ENCODE assay signal across 10 cellular contexts in the genomic region with DNA sequence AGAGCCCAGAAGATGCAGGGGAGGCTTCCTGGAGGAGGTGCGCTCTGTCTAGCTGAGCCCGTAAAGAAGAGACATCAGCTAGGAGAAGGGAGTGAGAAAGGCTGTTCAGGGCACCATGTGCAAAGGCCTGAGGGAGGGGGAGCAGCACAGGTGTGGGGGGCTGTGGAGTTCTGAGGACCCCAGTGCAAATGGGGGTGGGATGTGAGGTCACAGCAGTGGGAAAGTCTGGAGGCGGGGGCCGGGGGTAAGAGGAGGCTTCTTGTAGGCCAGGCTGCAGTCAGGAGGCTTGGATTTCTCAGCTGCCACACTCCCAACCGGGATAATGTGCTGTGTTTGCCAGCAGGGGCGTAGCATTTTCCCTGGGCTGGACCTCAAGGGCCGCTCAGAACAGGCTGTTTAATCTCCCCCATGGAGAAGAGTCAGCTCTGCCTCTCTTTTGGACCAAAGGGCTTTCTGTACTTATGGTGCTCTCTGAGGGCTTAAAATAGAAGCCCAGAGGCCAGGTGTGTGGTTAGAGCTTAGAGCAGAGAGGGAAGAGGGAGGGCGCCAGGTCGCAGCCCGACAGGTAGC. TPM values are rescaled to one million over a fixed set of nuclear protein-coding genes. Genes with fewer than 3 reads are reported as not detected.
DNase-seq lines count a peak whose midpoint lies in the region; ATAC-seq, FAIRE-seq and TF ChIP-seq lines count a peak whose summit lies in the region.
"Had no signal": no experiment of that assay in that cellular context is flagged by ENCODE, and none has a peak within 500 bp of the region (broad histone marks: within the 10 kb centered on the region; RNA-seq: fewer than 3 reads in every experiment).

No MANE protein-coding gene starts in this region.

- ATAC-seq in HG03139 (IDR thresholded peaks at IDR 0.05; ENCODE audit: unreplicated experiment) (no peak), HG03378 (IDR thresholded peaks at IDR 0.05; ENCODE audit: unreplicated experiment) (no peak)

- peak; percentile 64 for DNase-seq in AG08396 (ENCODE audit: low spot score)
- DNase-seq in H1 (ENCODE audit: low read depth in 1 of 2, low spot score in 2 of 2), result no peak
- DNase-seq in mucosa of gallbladder (ENCODE audit: low spot score), result peak; percentile 52
- DNase-seq in mesenteric fat pad (ENCODE audit: low spot score), result no peak
- no peak for DNase-seq in neuronal stem cell (ENCODE audit: low spot score)
- DNase-seq: activated CD8-positive, alpha-beta memory T cell treated with anti-CD3 and anti-CD28 coated beads, Interleukin-2, amount 50 U/mL, for 48 hours; DMS79 had no signal

- TF ChIP-seq POLR2A in H1 (IDR thresholded peaks at IDR 0.05; ENCODE audit: control extremely low read depth in 1 of 2, low read depth in 2 of 2, low read length in 2 of 2), result no peak

- H3K14ac ChIP-seq in H1 (ENCODE audit: insufficient read length) (no peak overlapping the region), neuronal stem cell (ENCODE audit: low read length) (no peak overlapping the region)

- H4K91ac ChIP-seq in H1 (replicated peaks; ENCODE audit: insufficient read length, low read length) (no peak overlapping the region), neuronal stem cell (ENCODE audit: low read depth, low read length, poor library complexity) (no peak overlapping the region)

- no peak overlapping the region for H3K4me3 ChIP-seq in Loucy (ENCODE audit: low read length, poor library complexity, severe bottlenecking)
- no peak overlapping the region for H3K4me3 ChIP-seq in H1 (ENCODE audit: extremely low read depth in 1 of 4, insufficient read depth in 2 of 4, low read depth in 3 of 4, low read length in 4 of 4)
- H3K4me3 ChIP-seq in neuronal stem cell (ENCODE audit: low read length in 2 of 2), result no peak overlapping the region

- TF ChIP-seq EP300 in H1 (IDR thresholded peaks at IDR 0.05; ENCODE audit: borderline replicate concordance in 1 of 2, low read depth in 2 of 2, low read length in 2 of 2), result no peak

- H3K4me2 ChIP-seq in Loucy (ENCODE audit: low read depth, low read length, poor library complexity, severe bottlenecking), result peak overlapping the region; percentile 24
- H3K4me2 ChIP-seq in H1 (ENCODE audit: insufficient read depth in 1 of 2, low read depth in 2 of 2, low read length in 2 of 2), result no peak overlapping the region
- H3K4me2 ChIP-seq in neuronal stem cell (ENCODE audit: insufficient read depth, low read length, poor library complexity, severe bottlenecking), result no peak overlapping the region

- no peaks in the 10 kb centered on the region for H3F3A ChIP-seq in Loucy (ENCODE audit: low read depth)

- H4K20me1 ChIP-seq in Loucy (ENCODE audit: insufficient read depth, low read length, poor library complexity, severe bottlenecking) (no peaks in the 10 kb centered on the region), H1 (replicated peaks in 1 of 2; ENCODE audit: control insufficient read depth in 1 of 2, insufficient read depth in 2 of 2, low read length in 2 of 2) (peaks cover 0 to 8% of the 10 kb centered on the region in 2 experiments)

- H3K27me3 ChIP-seq in Loucy (ENCODE audit: insufficient read depth, low read length, poor library complexity, severe bottlenecking), result no peaks in the 10 kb centered on the region
- H3K27me3 ChIP-seq in H1 (replicated peaks in 1 of 4; ENCODE audit: control insufficient read depth in 3 of 4, extremely low read depth in 1 of 4, insufficient read depth in 3 of 4, low read length in 3 of 4), result peaks cover 0 to 11% (median 9%) of the 10 kb centered on the region in 4 experiments; a peak in 4 of 7 replicates
- H3K27me3 ChIP-seq in neuronal stem cell (ENCODE audit: control insufficient read depth in 3 of 3, insufficient read depth in 3 of 3, low read depth in 1 of 3, low read length in 3 of 3), result no peaks in the 10 kb centered on the region

- no peak for FAIRE-seq in H1 (lab: Jason Lieb, UNC)

- H3K79me2 ChIP-seq in Loucy (ENCODE audit: insufficient read depth, low read length), result peaks cover 40% of the 10 kb centered on the region
- H3K79me2 ChIP-seq in H1 (ENCODE audit: control insufficient read depth in 1 of 2, insufficient read depth in 2 of 2, low read length in 2 of 2), result no peaks in the 10 kb centered on the region

- no peak overlapping the region for H3K4ac ChIP-seq in H1 (replicated peaks; ENCODE audit: insufficient read length, low read depth, low read length)
- no peak overlapping the region for H3K4ac ChIP-seq in neuronal stem cell (ENCODE audit: low read length)

- H2BK120ac ChIP-seq in H1 (replicated peaks; ENCODE audit: low read depth, low read length) (no peak overlapping the region), neuronal stem cell (ENCODE audit: low read depth, low read length) (no peak overlapping the region)

- no peaks in the 10 kb centered on the region for H3K9me3 ChIP-seq in Loucy (ENCODE audit: insufficient read depth, low read depth, low read length)
- H3K9me3 ChIP-seq in H1 (ENCODE audit: insufficient read depth in 2 of 2, low read depth in 1 of 2, low read length in 1 of 2), result no peaks in the 10 kb centered on the region
- no peaks in the 10 kb centered on the region for H3K9me3 ChIP-seq in neuronal stem cell (replicated peaks in 1 of 2; ENCODE audit: control insufficient read depth in 2 of 2, insufficient read depth in 1 of 2, low read depth in 1 of 2, low read length in 2 of 2)

- H3K23ac ChIP-seq in H1 (ENCODE audit: insufficient read length), result no peak overlapping the region
- H3K23ac ChIP-seq in neuronal stem cell (ENCODE audit: low read depth, low read length, poor library complexity), result no peak overlapping the region

- H4K8ac ChIP-seq in H1 (ENCODE audit: extremely low read depth, insufficient read depth, low read length), result peak overlapping the region; percentile 21; the same call in 1 of the 2 replicates
- no peak overlapping the region for H4K8ac ChIP-seq in neuronal stem cell (ENCODE audit: low read depth, low read length)

- H2BK12ac ChIP-seq in H1 (ENCODE audit: low read depth, low read length), result no peak overlapping the region; the same call in 1 of the 2 replicates
- H2BK12ac ChIP-seq in neuronal stem cell (ENCODE audit: low read length), result no peak overlapping the region

- H3K4me1 ChIP-seq in Loucy (ENCODE audit: insufficient read depth, low read length, poor library complexity, severe bottlenecking) (peaks cover 21% of the 10 kb centered on the region), H1 (replicated peaks in 1 of 4; ENCODE audit: control insufficient read depth in 3 of 4, insufficient read depth in 4 of 4, low read length in 3 of 4) (peaks cover 5 to 26% (median 7%) of the 10 kb centered on the region in 4 experiments; a peak in 6 of 7 replicates), neuronal stem cell (ENCODE audit: control insufficient read depth in 2 of 2, insufficient read depth in 1 of 2, low read depth in 1 of 2, low read length in 2 of 2) (peaks cover 4 to 17% of the 10 kb centered on the region in 2 donors)

- TF ChIP-seq CTCF in Loucy (conservative IDR thresholded peaks at IDR 0.05; ENCODE audit: low read length) (no peak), H1 (IDR thresholded peaks at IDR 0.05; ENCODE audit: control extremely low read depth in 1 of 3, insufficient read depth in 1 of 3, low read depth in 1 of 3, low read length in 3 of 3) (peak; percentile 62 to 68 (median 63))

- H3K27ac ChIP-seq in H1 (ENCODE audit: low read depth, low read length), result no peak overlapping the region
- no peak overlapping the region for H3K27ac ChIP-seq in neuronal stem cell (replicated peaks; ENCODE audit: low read length)

- H3K36me3 ChIP-seq in Loucy (ENCODE audit: insufficient read depth, low read length), result no peaks in the 10 kb centered on the region
- H3K36me3 ChIP-seq in H1 (ENCODE audit: control insufficient read depth in 2 of 4, insufficient read depth in 4 of 4, low read length in 3 of 4), result no peaks in the 10 kb centered on the region
- H3K36me3 ChIP-seq in neuronal stem cell (replicated peaks in 1 of 2; ENCODE audit: control insufficient read depth in 2 of 2, insufficient read depth in 2 of 2, low read length in 2 of 2), result no peaks in the 10 kb centered on the region

- no peak overlapping the region for H4K5ac ChIP-seq in H1 (ENCODE audit: insufficient read length, low read depth, low read length)

- H2AFZ ChIP-seq in Loucy (ENCODE audit: low read length), result no peak overlapping the region
- no peak overlapping the region for H2AFZ ChIP-seq in H1 (ENCODE audit: low read length)
- no peak overlapping the region for H2AFZ ChIP-seq in neuronal stem cell (ENCODE audit: low read length)

- H3K23me2 ChIP-seq in H1 (ENCODE audit: low read depth, low read length), result peaks cover under 1% of the 10 kb centered on the region; the same call in 1 of the 2 replicates

- H3K9ac ChIP-seq in Loucy (ENCODE audit: low read depth, low read length, poor library complexity, severe bottlenecking), result no peak overlapping the region
- H3K9ac ChIP-seq in H1 (replicated peaks in 1 of 4; ENCODE audit: extremely low read depth in 1 of 4, low read depth in 3 of 4, low read length in 3 of 4), result no peak overlapping the region
- H3K9ac ChIP-seq in neuronal stem cell (ENCODE audit: low read depth, low read length, poor library complexity), result no peak overlapping the region

- H2BK15ac ChIP-seq in H1 (ENCODE audit: low read length), result no peak overlapping the region
- H2BK15ac ChIP-seq in neuronal stem cell (ENCODE audit: low read length), result no peak overlapping the region

- H3K79me1 ChIP-seq in H1 (ENCODE audit: low read depth, low read length) (no peaks in the 10 kb centered on the region), neuronal stem cell (ENCODE audit: low read depth, low read length) (peaks cover 2% of the 10 kb centered on the region)

- H3K18ac ChIP-seq in H1 (ENCODE audit: extremely low read depth, low read length), result no peak overlapping the region
- H3K18ac ChIP-seq in neuronal stem cell (ENCODE audit: low read length), result no peak overlapping the region

- no peak overlapping the region for H2BK20ac ChIP-seq in H1 (ENCODE audit: low read length)

- POLR2A ChIA-PET in H1 (lab: Charles Lee; ENCODE audit: partially characterized antibody), result interaction anchor here (0.9 to 1.2 kb wide), 2 partner anchors 23 to 37 kb away, joined by 3 to 4 read pairs; no protein-coding TSS in a partner anchor

- no peak overlapping the region for H3K56ac ChIP-seq in H1 (replicated peaks; ENCODE audit: insufficient read length, low read depth, low read length)

- H2BK5ac ChIP-seq in H1 (ENCODE audit: low read depth, low read length), result no peak overlapping the region
- H2BK5ac ChIP-seq in neuronal stem cell (ENCODE audit: low read length), result no peak overlapping the region

- CTCF ChIA-PET in H1 (lab: Charles Lee; ENCODE audit: partially characterized antibody), result interaction anchor here (0.5 to 12.3 kb wide), 26 partner anchors 9 to 324 kb away, joined by 3 to 164 read pairs (median 4); no protein-coding TSS in a partner anchor

- no peaks in the 10 kb centered on the region for H3K9me2 ChIP-seq in Loucy (replicated peaks; ENCODE audit: low read depth, low read length)

- 73% methylated on average over 6 of the region's 10 CpGs; no CpG with 5 or more reads in 1 of the 2 experiments for WGBS in H1 (ENCODE audit: extremely low coverage in 1 of 2, insufficient coverage in 1 of 2, insufficient read length in 1 of 2, insufficient replicate concordance in 2 of 2, low coverage in 1 of 2, low lambda C conversion rate in 2 of 2, missing lambda C conversion rate in 1 of 2), 2 experiments
- no CpG with 5 or more reads among the region's 10 CpGs for WGBS in neuronal stem cell (ENCODE audit: extremely low coverage in 2 of 2, insufficient read length in 2 of 2, insufficient replicate concordance in 1 of 2), 2 donors

- peak in 1 of 2 experiments; percentile 54; a peak in 3 of 4 replicates for TF ChIP-seq RAD21 in H1 (IDR thresholded peaks at IDR 0.05 in 1 of 2, conservative IDR thresholded peaks at IDR 0.05 in 1 of 2; ENCODE audit: low read depth in 2 of 2, low read length in 2 of 2)

- H2AK5ac ChIP-seq in H1 (ENCODE audit: low read depth, low read length) (no peak overlapping the region), neuronal stem cell (ENCODE audit: low read depth, low read length) (no peak overlapping the region)

RNA-seq across cellular contexts. Expression of gene NEURL1B, which starts 5.7 kb away (rescaled TPM):
- 5.7 and 6.1 TPM in 2 replicates for total RNA-seq in H1 (2021; fragmentation: NEBNext Ultra II Directional; extraction: Animal tissue kit (Norgen Biotek cat#: 25700))
- polyA plus RNA-seq in H1 (2011; rRNA removed), result 3.3 and 5.4 TPM in 2 replicates
- 4.8 TPM for polyA plus RNA-seq in H1 (2011; cell fraction: cytosol; rRNA removed)
- polyA plus RNA-seq in H1 (2011; cell fraction: nucleus; rRNA removed), result 15.7 TPM
- polyA plus RNA-seq in H1 (2012, experiment 1 of 2), result 4.5 to 5.3 TPM (median 4.5 TPM) in 4 replicates
- polyA plus RNA-seq in H1 (2012, experiment 2 of 2), result 4.2 TPM
- 2.9 TPM for polyA plus RNA-seq in H1 (2013, experiment 1 of 2)
- 2.8 TPM for polyA plus RNA-seq in H1 (2013, experiment 2 of 2)
- 3.9 and 4.0 TPM in 2 replicates for polyA minus RNA-seq in H1 (2011; rRNA and poly(A)+ RNA removed)
- 5.5 TPM for polyA minus RNA-seq in H1 (2011; cell fraction: cytosol; rRNA and poly(A)+ RNA removed)
- 4.4 TPM for polyA minus RNA-seq in H1 (2011; cell fraction: nucleus; rRNA and poly(A)+ RNA removed)
- 27.9 TPM for total RNA-seq in mucosa of gallbladder
- 35.8 TPM for total RNA-seq in mesenteric fat pad
- 8.1 TPM for polyA plus RNA-seq in neuronal stem cell (2013, experiment 1 of 2)
- 8.2 TPM for polyA plus RNA-seq in neuronal stem cell (2013, experiment 2 of 2)

Comparison
In these comparisons a context has a peak if more than half of its experiments do, and no peak if none do; other contexts are left out.
1. DNase-seq: peak in AG08396 (single experiment) and mucosa of gallbladder (single experiment); none in H1 (0 of 2), mesenteric fat pad (single experiment) and neuronal stem cell (single experiment).